8 cellular contexts compared by ENCODE assay signal in genomic region chr19:48713864-48714755, GRCh38. TPM values are rescaled to one million over a fixed set of nuclear protein-coding genes. Genes with fewer than 3 reads are reported as not detected.
DNase-seq lines count a peak whose midpoint lies in the region; ATAC-seq, FAIRE-seq and TF ChIP-seq lines count a peak whose summit lies in the region.

No MANE protein-coding gene starts in this region.

- peaks cover 17% of the 10 kb centered on the region for H3K4me1 Mint-ChIP-seq in T-helper 17 cell

- DNase-seq in GM13977 (ENCODE audit: low spot score) (peak; percentile 100), NCI-H146 (lab: John Stamatoyannopoulos, UW) (peak; percentile 100), T-helper 17 cell (peak; percentile 93 to 97 (median 94)), anterior cingulate cortex (lab: John Stamatoyannopoulos, UW) (peak; percentile 84 to 100 (median 99)), right cardiac atrium (peak; percentile 99 to 100 (median 100)), psoas muscle (peak; percentile 99 to 100), urothelium cell line (ENCODE audit: low spot score) (peak; percentile 99)

- intact Hi-C loops in right cardiac atrium (cut with DNase I), result no loop called here
- intact Hi-C loops in psoas muscle (cut with DNase I), result loop anchor here in 1 of 2 donors (5.0 kb wide), 1 partner anchor 37 kb away; no protein-coding TSS in a partner anchor

- H3K4me1 ChIP-seq in right cardiac atrium (ENCODE audit: control insufficient read depth, insufficient read depth, low read length) (peaks cover 11% of the 10 kb centered on the region), psoas muscle (peaks cover 35% of the 10 kb centered on the region)

- H3K27me3 ChIP-seq in right cardiac atrium (ENCODE audit: control insufficient read depth, insufficient read depth), result no peaks in the 10 kb centered on the region
- no peaks in the 10 kb centered on the region for H3K27me3 ChIP-seq in psoas muscle (ENCODE audit: insufficient read depth in 3 of 3, low read length in 2 of 3)

- H3K9me3 ChIP-seq in T-helper 17 cell (ENCODE audit: control insufficient read depth, low read length, poor library complexity, severe bottlenecking), result no peaks in the 10 kb centered on the region
- H3K9me3 ChIP-seq in right cardiac atrium (ENCODE audit: control insufficient read depth, low read length), result no peaks in the 10 kb centered on the region
- no peaks in the 10 kb centered on the region for H3K9me3 ChIP-seq in psoas muscle

- ATAC-seq in HG02870 (IDR thresholded peaks at IDR 0.05; ENCODE audit: unreplicated experiment), result peak; percentile 92
- peak; percentile 94 for ATAC-seq in T-helper 17 cell
- peak; percentile 91 to 95 for ATAC-seq in right cardiac atrium
- ATAC-seq in psoas muscle, result peak; percentile 82 to 90 (median 89)

- peak overlapping the region; percentile 93 for H3K4me3 Mint-ChIP-seq in T-helper 17 cell

- H3K27me3 Mint-ChIP-seq in T-helper 17 cell, result no peaks in the 10 kb centered on the region

- peak overlapping the region; percentile 47 for H3K4me3 ChIP-seq in right cardiac atrium (ENCODE audit: low read length)
- H3K4me3 ChIP-seq in psoas muscle, result peak overlapping the region; percentile 78

- H3K27ac ChIP-seq in right cardiac atrium (ENCODE audit: low read length) (peak overlapping the region; percentile 86), psoas muscle (peak overlapping the region; percentile 91)

- no peak for TF ChIP-seq CTCF in GM13977 (IDR thresholded peaks at IDR 0.05; ENCODE audit: extremely low read depth, insufficient read depth, missing control alignments)
- no peak for TF ChIP-seq CTCF in psoas muscle (IDR thresholded peaks at IDR 0.05)

- in situ Hi-C loops in GM13977 (cut with MboI; ENCODE audit: low pct_unique_long_range_greater_than_20kb, low sequenced_read_pairs, unreplicated experiment), result no loop called here

- peaks cover 0 to 17% of the 10 kb centered on the region in 2 donors for H3K36me3 ChIP-seq in psoas muscle (ENCODE audit: insufficient read depth in 1 of 2, low read depth in 1 of 2)

- under 1% methylated on average over 67 of the region's 67 CpGs for WGBS in right cardiac atrium
- WGBS in psoas muscle, 3 donors, result 5 to 10% (median 6%) methylated on average over 64 to 67 of the region's 67 CpGs

- H3K36me3 Mint-ChIP-seq in T-helper 17 cell (ENCODE audit: low read depth), result no peaks in the 10 kb centered on the region

- H3K27ac Mint-ChIP-seq in T-helper 17 cell, result peak overlapping the region; percentile 59

- peak; percentile 77 for FAIRE-seq in urothelium cell line (lab: Jason Lieb, UNC)

RNA-seq across cellular contexts. Expression of gene MAMSTR, which starts 5.4 kb away (rescaled TPM):
- total RNA-seq in T-helper 17 cell (under 1 TPM; 0.42 to 0.60 TPM), right cardiac atrium (1 to 10 TPM; 1.6 to 5.7 (median 3.5) TPM), psoas muscle (10 to 100 TPM in 3 of 4 donors, 1 to 10 TPM in 1; 7.9 to 50.9 (median 32.9) TPM)
- polyA plus RNA-seq in right cardiac atrium (4.0 TPM), psoas muscle (10 to 100 TPM in 1 of 3 donors, 1 to 10 TPM in 2; 3.1 to 10.5 (median 8.4) TPM)

RNA-seq across cellular contexts. Expression of gene FUT2, which starts 18.3 kb away (rescaled TPM):
- total RNA-seq in T-helper 17 cell (not detected), right cardiac atrium (not detected), psoas muscle (not detected)
- polyA plus RNA-seq in right cardiac atrium (0.09 TPM), psoas muscle (not detected)

RNA-seq across cellular contexts. Expression of gene RASIP1, which starts 26.3 kb away (rescaled TPM):
- total RNA-seq in T-helper 17 cell (under 1 TPM; 0.10 to 0.12 TPM), right cardiac atrium (10 to 100 TPM; 13.8 to 19.6 (median 17.5) TPM), psoas muscle (1 to 10 TPM; 6.9 to 9.7 (median 8.0) TPM)
- polyA plus RNA-seq in right cardiac atrium (20.4 TPM), psoas muscle (1 to 10 TPM; 3.9 to 7.7 (median 4.9) TPM)

RNA-seq across cellular contexts. Expression of gene IZUMO1, which starts 32.6 kb away (rescaled TPM):
- total RNA-seq in T-helper 17 cell (not detected), right cardiac atrium (under 1 TPM; 0.18 to 0.54 (median 0.38) TPM), psoas muscle (under 1 TPM in 3 of 4 donors, not detected in 1; 0.26 to 0.76 (median 0.36) TPM)
- polyA plus RNA-seq in right cardiac atrium (0.34 TPM), psoas muscle (under 1 TPM in 2 of 3 donors, not detected in 1; 0.18 to 0.66 TPM)

RNA-seq across cellular contexts. Expression of gene FUT1, which starts 38.3 kb away (rescaled TPM):
- under 1 TPM; 0.07 to 0.16 TPM for total RNA-seq in T-helper 17 cell
- total RNA-seq in right cardiac atrium, result 1 to 10 TPM; 2.2 to 4.0 (median 2.6) TPM
- polyA plus RNA-seq in right cardiac atrium, result 3.0 TPM
- 1 to 10 TPM; 1.6 to 2.3 (median 2.0) TPM for total RNA-seq in psoas muscle
- 1 to 10 TPM; 1.1 to 1.3 (median 1.3) TPM for polyA plus RNA-seq in psoas muscle

Comparison
In these comparisons a context has a peak if more than half of its experiments do, and no peak if none do; other contexts are left out.
1. Peak in every context shown above with its lines: DNase-seq, ATAC-seq, H3K4me3 ChIP-seq and H3K27ac ChIP-seq.
2. RNA of gene RASIP1, which starts 26.3 kb away (total RNA-seq): 13.8 to 19.6 TPM in right cardiac atrium and 6.9 to 9.7 TPM in psoas muscle; 0.10 to 0.12 TPM in T-helper 17 cell; every median in the first group is over 4 times any median in the second.